In the genomic region with DNA sequence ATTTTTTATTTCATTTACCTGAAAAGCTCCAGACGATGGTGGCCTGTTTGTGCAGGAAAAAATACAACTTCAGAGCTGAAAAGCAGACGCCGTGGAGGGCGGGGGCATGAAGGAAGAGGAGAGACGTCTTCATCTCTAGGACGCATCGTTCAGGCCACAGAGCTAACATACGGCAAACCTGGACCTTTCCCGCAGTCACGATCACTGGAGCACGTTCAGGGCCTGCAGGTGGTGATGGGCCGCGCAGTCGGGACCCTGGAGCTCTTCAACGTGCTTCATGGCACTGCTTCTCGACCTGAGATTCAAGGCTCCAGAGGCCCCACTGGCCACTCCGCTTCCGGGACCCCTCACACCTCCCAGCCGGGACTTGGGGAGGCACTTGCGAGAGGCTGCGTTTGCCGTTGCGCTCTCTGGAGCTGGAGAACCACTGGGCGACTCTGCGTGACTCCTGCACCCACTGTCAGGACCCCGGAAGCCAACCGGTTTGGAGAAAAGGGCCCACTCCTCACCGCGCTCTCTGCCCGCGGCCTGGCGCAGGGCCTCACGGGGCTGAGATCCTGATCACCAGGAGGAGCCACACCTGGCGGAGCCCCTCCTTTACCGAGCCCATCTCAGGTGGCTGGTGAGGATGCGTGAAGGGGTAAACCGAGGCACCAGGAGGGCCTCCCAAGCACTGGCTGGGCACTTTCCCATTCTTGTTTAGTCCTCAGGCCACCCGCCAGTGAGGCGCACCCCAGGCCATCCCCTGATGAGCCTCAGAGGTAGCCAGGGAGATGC, we compare ENCODE assay signal across 14 cellular contexts.
DNase-seq lines count a peak whose midpoint lies in the region; ATAC-seq and TF ChIP-seq lines count a peak whose summit lies in the region.
"Had no signal": no experiment of that assay in that cellular context is flagged by ENCODE, and none has a peak within 500 bp of the region (broad histone marks: within the 10 kb centered on the region; RNA-seq: fewer than 3 reads in every experiment).

No MANE protein-coding gene starts in this region.

- no peak overlapping the region for H3K4me3 ChIP-seq in liver (ENCODE audit: low read depth in 1 of 3, low read length in 3 of 3)
- H3K4me3 ChIP-seq in neural progenitor cell: no peak overlapping the region
- H3K4me3 ChIP-seq in spleen: no peak overlapping the region
- no peak overlapping the region for H3K4me3 ChIP-seq in foreskin fibroblast (ENCODE audit: low read depth in 1 of 2, low read length in 2 of 2)
- H3K4me3 ChIP-seq in PC-9: no peak overlapping the region
- H3K4me3 ChIP-seq: GM12878, GM23248 had no signal

- H3K9ac ChIP-seq in liver (ENCODE audit: low read depth in 1 of 2, low read length in 2 of 2) (peak overlapping the region in 1 of 2 donors; percentile 42), neural progenitor cell (no peak overlapping the region)
- H3K9ac ChIP-seq: GM23248 had no signal

- H3K36me3 Mint-ChIP-seq in chondrocyte (ENCODE audit: low read depth) (no peaks in the 10 kb centered on the region), neural progenitor cell (peaks cover 3% of the 10 kb centered on the region)
- H3K36me3 Mint-ChIP-seq: CD4-positive, alpha-beta memory T cell had no signal

- peaks cover 5% of the 10 kb centered on the region for H3F3A ChIP-seq in neural progenitor cell (ENCODE audit: low read depth)
- no peaks in the 10 kb centered on the region for H3F3A ChIP-seq in PC-9 (ENCODE audit: insufficient read depth, low read depth)

- H3K4me1 Mint-ChIP-seq in chondrocyte (ENCODE audit: low read depth) (peaks cover 13% of the 10 kb centered on the region), neural progenitor cell (peaks cover 73% of the 10 kb centered on the region)
- H3K4me1 Mint-ChIP-seq: B cell; CD4-positive, alpha-beta memory T cell had no signal

- TF ChIP-seq CTCF in chondrocyte (IDR thresholded peaks at IDR 0.05) (no peak), liver (IDR thresholded peaks at IDR 0.05; ENCODE audit: low read depth, low read length, missing input control) (no peak), neural progenitor cell (IDR thresholded peaks at IDR 0.05) (no peak), spleen (IDR thresholded peaks at IDR 0.05 in 8 of 11, conservative IDR thresholded peaks at IDR 0.05 in 3 of 11) (no peak), foreskin fibroblast (IDR thresholded peaks at IDR 0.05; ENCODE audit: low read depth, low read length) (no peak), PC-9 (conservative IDR thresholded peaks at IDR 0.05) (no peak)

- no peak for TF ChIP-seq RAD21 in liver (IDR thresholded peaks at IDR 0.05)

- POLR2A ChIA-PET in PC-9 (lab: Charles Lee; ENCODE audit: unreplicated experiment): no interaction called here

- H3K9me3 ChIP-seq in liver (ENCODE audit: control insufficient read depth in 4 of 4, low read length in 3 of 4): no peaks in the 10 kb centered on the region
- H3K9me3 ChIP-seq in neural progenitor cell (ENCODE audit: low read depth): no peaks in the 10 kb centered on the region
- no peaks in the 10 kb centered on the region for H3K9me3 ChIP-seq in spleen
- no peaks in the 10 kb centered on the region for H3K9me3 ChIP-seq in PC-9 (ENCODE audit: insufficient read depth, low read depth)

- intact Hi-C loops in spleen (cut with DNase I; ENCODE audit: low total_unique reads) (no loop called here), PC-9 (cut with micrococcal nuclease; ENCODE audit: unreplicated experiment) (no loop called here)

- 94% methylated on average over 39 of the region's 39 CpGs for WGBS in liver
- 84 to 95% (median 92%) methylated on average over 21 to 39 of the region's 39 CpGs for WGBS in spleen, 5 donors

- no peak overlapping the region for H3K4me3 Mint-ChIP-seq in chondrocyte (ENCODE audit: unreplicated experiment)
- peak overlapping the region; percentile 13 for H3K4me3 Mint-ChIP-seq in neural progenitor cell
- H3K4me3 Mint-ChIP-seq: B cell; CD4-positive, alpha-beta memory T cell had no signal

- BruUV-seq in PC-9 (replicated peaks; lab: Mats Ljungman, UMichigan): no TSS peak

- H3K79me2 ChIP-seq in neural progenitor cell (ENCODE audit: low read depth): no peaks in the 10 kb centered on the region
- no peaks in the 10 kb centered on the region for H3K79me2 ChIP-seq in PC-9 (ENCODE audit: low read depth)

- no peak for TF ChIP-seq POLR2A in spleen (IDR thresholded peaks at IDR 0.05)

- CTCF ChIA-PET in PC-9 (lab: Charles Lee): no interaction called here

- DNase-seq in chondrocyte (ENCODE audit: low spot score) (peak; percentile 80), neural progenitor cell (ENCODE audit: low spot score) (no peak), spleen (peak; percentile 72), foreskin fibroblast (no peak), PC-9 (no peak)
- DNase-seq: C1 segment of cervical spinal cord; CD4-positive, alpha-beta memory T cell; DMS79; GM23248; IMR-90 had no signal

- no peaks in the 10 kb centered on the region for H3K9me2 ChIP-seq in PC-9 (ENCODE audit: insufficient read depth)

- H3K27ac ChIP-seq in liver (ENCODE audit: low read depth in 1 of 2, low read length in 2 of 2) (peak overlapping the region; percentile 60 to 78), neural progenitor cell (no peak overlapping the region), spleen (no peak overlapping the region), PC-9 (no peak overlapping the region)
- H3K27ac ChIP-seq: GM23248 had no signal

- H2AFZ ChIP-seq in neural progenitor cell (replicated peaks) (no peak overlapping the region), PC-9 (no peak overlapping the region)
- H2AFZ ChIP-seq: GM23248 had no signal

- H3K4me1 ChIP-seq in liver (ENCODE audit: control insufficient read depth in 4 of 4, insufficient read depth in 4 of 4, low read length in 3 of 4) (peaks cover 5 to 41% (median 23%) of the 10 kb centered on the region in 4 donors), neural progenitor cell (peaks cover 8% of the 10 kb centered on the region), spleen (peaks cover 0 to 13% (median 0%) of the 10 kb centered on the region in 6 donors), PC-9 (replicated peaks; ENCODE audit: insufficient read depth) (no peaks in the 10 kb centered on the region)

- no peak overlapping the region for H3K27ac Mint-ChIP-seq in chondrocyte (ENCODE audit: unreplicated experiment)
- peak overlapping the region; percentile 86 for H3K27ac Mint-ChIP-seq in neural progenitor cell
- H3K27ac Mint-ChIP-seq: B cell; CD4-positive, alpha-beta memory T cell had no signal

- H3K27me3 Mint-ChIP-seq in chondrocyte (ENCODE audit: low read depth): peaks cover 26% of the 10 kb centered on the region
- H3K27me3 Mint-ChIP-seq in neural progenitor cell (ENCODE audit: insufficient read depth, low read depth): peaks cover 25% of the 10 kb centered on the region
- H3K27me3 Mint-ChIP-seq: B cell had no signal

- H3K9me3 Mint-ChIP-seq in chondrocyte (ENCODE audit: low read depth) (no peaks in the 10 kb centered on the region), neural progenitor cell (peaks cover 4% of the 10 kb centered on the region)

- H3K36me3 ChIP-seq in liver (ENCODE audit: control insufficient read depth in 4 of 4, insufficient read depth in 3 of 4, low read depth in 1 of 4, low read length in 3 of 4): no peaks in the 10 kb centered on the region
- no peaks in the 10 kb centered on the region for H3K36me3 ChIP-seq in neural progenitor cell
- H3K36me3 ChIP-seq in spleen: no peaks in the 10 kb centered on the region
- no peaks in the 10 kb centered on the region for H3K36me3 ChIP-seq in PC-9 (ENCODE audit: low read depth)

- no peaks in the 10 kb centered on the region for H3K27me3 ChIP-seq in liver (ENCODE audit: control insufficient read depth in 4 of 4, insufficient read depth in 4 of 4, low read length in 3 of 4)
- no peaks in the 10 kb centered on the region for H3K27me3 ChIP-seq in neural progenitor cell
- no peaks in the 10 kb centered on the region for H3K27me3 ChIP-seq in spleen (replicated peaks in 1 of 7)
- H3K27me3 ChIP-seq in PC-9 (ENCODE audit: insufficient read depth, low read depth): peaks cover 60% of the 10 kb centered on the region

- H4K20me1 ChIP-seq in neural progenitor cell (ENCODE audit: low read depth): no peaks in the 10 kb centered on the region
- no peaks in the 10 kb centered on the region for H4K20me1 ChIP-seq in PC-9 (ENCODE audit: insufficient read depth)

- no peak for ATAC-seq in HG02571 (IDR thresholded peaks at IDR 0.05; ENCODE audit: unreplicated experiment)
- ATAC-seq: GM12878 had no signal

- H3K4me2 ChIP-seq in neural progenitor cell: no peak overlapping the region
- no peak overlapping the region for H3K4me2 ChIP-seq in PC-9

TF ChIP-seq in liver, 16 proteins besides CTCF, POLR2A, EP300 and RAD21:
- TF ChIP-seq FOXA1 (IDR thresholded peaks at IDR 0.05) (no peak), SP1 (IDR thresholded peaks at IDR 0.05) (no peak), FOXA2 (IDR thresholded peaks at IDR 0.05) (no peak), RXRA (IDR thresholded peaks at IDR 0.05) (no peak)
- TF ChIP-seq, protein P1, sequence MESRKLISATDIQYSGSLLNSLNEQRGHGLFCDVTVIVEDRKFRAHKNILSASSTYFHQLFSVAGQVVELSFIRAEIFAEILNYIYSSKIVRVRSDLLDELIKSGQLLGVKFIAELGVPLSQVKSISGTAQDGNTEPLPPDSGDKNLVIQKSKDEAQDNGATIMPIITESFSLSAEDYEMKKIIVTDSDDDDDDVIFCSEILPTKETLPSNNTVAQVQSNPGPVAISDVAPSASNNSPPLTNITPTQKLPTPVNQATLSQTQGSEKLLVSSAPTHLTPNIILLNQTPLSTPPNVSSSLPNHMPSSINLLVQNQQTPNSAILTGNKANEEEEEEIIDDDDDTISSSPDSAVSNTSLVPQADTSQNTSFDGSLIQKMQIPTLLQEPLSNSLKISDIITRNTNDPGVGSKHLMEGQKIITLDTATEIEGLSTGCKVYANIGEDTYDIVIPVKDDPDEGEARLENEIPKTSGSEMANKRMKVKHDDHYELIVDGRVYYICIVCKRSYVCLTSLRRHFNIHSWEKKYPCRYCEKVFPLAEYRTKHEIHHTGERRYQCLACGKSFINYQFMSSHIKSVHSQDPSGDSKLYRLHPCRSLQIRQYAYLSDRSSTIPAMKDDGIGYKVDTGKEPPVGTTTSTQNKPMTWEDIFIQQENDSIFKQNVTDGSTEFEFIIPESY (IDR thresholded peaks at IDR 0.05): no peak
- TF ChIP-seq, protein P2, sequence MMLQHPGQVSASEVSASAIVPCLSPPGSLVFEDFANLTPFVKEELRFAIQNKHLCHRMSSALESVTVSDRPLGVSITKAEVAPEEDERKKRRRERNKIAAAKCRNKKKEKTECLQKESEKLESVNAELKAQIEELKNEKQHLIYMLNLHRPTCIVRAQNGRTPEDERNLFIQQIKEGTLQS (IDR thresholded peaks at IDR 0.05): no peak

Comparison
In these comparisons a context has a peak if more than half of its experiments do, and no peak if none do; other contexts are left out.
1. DNase-seq: peak in chondrocyte (single experiment) and spleen (single experiment); none in neural progenitor cell (single experiment), foreskin fibroblast (0 of 2) and PC-9 (0 of 2).
2. H3K27ac ChIP-seq: peak in liver (2 of 2); none in neural progenitor cell (single experiment), spleen (0 of 8) and PC-9 (single experiment).